Comparison of ENCODE assay signal across 9 cellular contexts in the genomic region with DNA sequence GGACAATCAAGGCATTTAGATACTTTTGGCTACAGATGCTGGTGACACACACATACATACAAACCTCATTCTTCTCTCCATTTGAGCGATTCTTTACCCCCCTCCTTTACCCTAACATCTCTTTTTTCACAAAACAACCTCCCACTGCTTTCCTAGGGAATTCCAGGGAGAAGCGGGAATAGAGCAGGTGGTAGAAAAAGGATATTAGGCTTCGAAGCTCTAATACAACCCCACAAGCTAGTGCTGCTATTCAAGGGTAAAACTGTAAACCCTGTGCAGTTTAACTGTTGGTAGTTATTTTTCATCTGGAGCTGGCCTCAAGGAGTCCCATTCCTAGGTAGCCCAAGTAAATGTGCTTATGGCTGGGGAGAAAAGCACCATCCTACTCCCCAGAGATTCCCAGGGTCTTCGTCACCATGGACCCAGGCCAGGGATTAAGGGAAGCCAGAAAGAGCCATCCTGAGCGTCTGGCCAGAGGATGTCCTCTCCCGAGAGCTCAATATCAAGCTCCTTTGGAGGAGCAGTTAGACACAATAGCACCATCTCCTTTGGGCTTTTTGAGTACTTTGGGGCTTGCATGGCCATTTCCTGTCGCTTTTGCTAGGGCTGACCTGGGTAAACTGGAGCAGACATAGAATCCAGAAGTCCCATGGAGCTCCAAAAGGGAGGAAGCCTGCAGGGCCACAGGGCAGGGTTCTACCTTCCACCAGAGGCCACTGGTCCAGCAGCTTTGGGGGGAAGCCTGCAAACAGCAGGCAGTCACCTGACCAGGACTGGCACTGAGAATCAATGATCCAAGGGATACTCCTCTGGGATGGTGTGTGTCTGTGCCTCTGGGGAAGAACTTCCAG. TPM values are rescaled to one million over a fixed set of nuclear protein-coding genes. Genes with fewer than 3 reads are reported as not detected.
DNase-seq lines count a peak whose midpoint lies in the region; ATAC-seq and TF ChIP-seq lines count a peak whose summit lies in the region.
"Had no signal": no experiment of that assay in that cellular context is flagged by ENCODE, and none has a peak within 500 bp of the region (broad histone marks: within the 10 kb centered on the region; RNA-seq: fewer than 3 reads in every experiment).

No MANE protein-coding gene starts in this region.

- no peak for TF ChIP-seq POLR2A in breast epithelium (IDR thresholded peaks at IDR 0.05)

- H3K27me3 ChIP-seq in heart right ventricle: no peaks in the 10 kb centered on the region
- no peaks in the 10 kb centered on the region for H3K27me3 ChIP-seq in breast epithelium
- no peaks in the 10 kb centered on the region for H3K27me3 ChIP-seq in mucosa of rectum (ENCODE audit: control insufficient read depth in 2 of 2, insufficient read depth in 2 of 2, low read length in 2 of 2)
- no peaks in the 10 kb centered on the region for H3K27me3 ChIP-seq in upper lobe of right lung
- H3K27me3 ChIP-seq: cardiac muscle cell had no signal

- H3K4me3 ChIP-seq in heart right ventricle (peak overlapping the region; percentile 6 to 74 (median 62)), breast epithelium (peak overlapping the region; percentile 62 to 87 (median 72)), mucosa of rectum (ENCODE audit: low read length in 2 of 2) (peak overlapping the region; percentile 86 to 100), upper lobe of right lung (peak overlapping the region; percentile 80)
- H3K4me3 ChIP-seq: cardiac muscle cell had no signal

- H3K9ac ChIP-seq in mucosa of rectum (ENCODE audit: low read depth in 1 of 2, low read length in 2 of 2): peak overlapping the region; percentile 29 to 87

- DNase-seq in heart right ventricle: no peak
- no peak for DNase-seq in cardiac septum (ENCODE audit: low spot score)
- peak in 1 of 2 donors; percentile 30 for DNase-seq in breast epithelium (ENCODE audit: low spot score in 2 of 2)
- no peak for DNase-seq in upper lobe of right lung
- no peak for DNase-seq in RKO (ENCODE audit: low spot score)
- DNase-seq in pons (ENCODE audit: low spot score): no peak

- ATAC-seq in heart right ventricle: no peak
- no peak for ATAC-seq in upper lobe of right lung
- no peak for ATAC-seq in GM21381 (IDR thresholded peaks at IDR 0.05; ENCODE audit: unreplicated experiment)

- WGBS in heart right ventricle, 2 donors: 52 to 59% methylated on average over 7 of the region's 7 CpGs

- H3K36me3 ChIP-seq in heart right ventricle (peaks cover 0 to 6% (median 0%) of the 10 kb centered on the region in 9 donors), breast epithelium (no peaks in the 10 kb centered on the region), mucosa of rectum (ENCODE audit: control insufficient read depth in 2 of 2, insufficient read depth in 2 of 2, low read length in 2 of 2) (peaks cover 0 to 2% of the 10 kb centered on the region in 2 donors), upper lobe of right lung (no peaks in the 10 kb centered on the region)
- H3K36me3 ChIP-seq: cardiac muscle cell had no signal

- H3K9me3 ChIP-seq in heart right ventricle: no peaks in the 10 kb centered on the region
- H3K9me3 ChIP-seq in breast epithelium: no peaks in the 10 kb centered on the region
- H3K9me3 ChIP-seq in mucosa of rectum (ENCODE audit: control insufficient read depth in 2 of 2, low read length in 2 of 2): no peaks in the 10 kb centered on the region
- no peaks in the 10 kb centered on the region for H3K9me3 ChIP-seq in upper lobe of right lung

- H3K27ac ChIP-seq in heart right ventricle: peak overlapping the region; percentile 41 to 92 (median 82)
- H3K27ac ChIP-seq in breast epithelium: peak overlapping the region; percentile 94 to 96
- peak overlapping the region; percentile 65 to 86 for H3K27ac ChIP-seq in mucosa of rectum (ENCODE audit: low read depth in 2 of 2, low read length in 2 of 2)
- peak overlapping the region; percentile 80 for H3K27ac ChIP-seq in upper lobe of right lung

- TF ChIP-seq CTCF in heart right ventricle (IDR thresholded peaks at IDR 0.05) (no peak), breast epithelium (IDR thresholded peaks at IDR 0.05) (no peak), upper lobe of right lung (IDR thresholded peaks at IDR 0.05) (no peak)

- intact Hi-C loops in heart right ventricle (cut with DNase I): loop anchor here in 9 of 10 donors (5.0 to 10.0 kb wide), 17 partner anchors 33 to 505 kb away; partner anchors contain the start of gene MTMR2 (in 3 of the 9)
- intact Hi-C loops in cardiac septum (cut with DNase I): loop anchor here (2.0 kb wide), 1 partner anchor 97 kb away; no protein-coding TSS in a partner anchor
- intact Hi-C loops in breast epithelium (cut with DNase I; ENCODE audit: low total_unique reads): loop anchor here (10.0 kb wide), 1 partner anchor 1785 kb away; no protein-coding TSS in a partner anchor
- intact Hi-C loops in upper lobe of right lung (cut with DNase I): no loop called here

- H3K4me1 ChIP-seq in heart right ventricle (peaks cover 3 to 73% (median 51%) of the 10 kb centered on the region in 9 donors), breast epithelium (peaks cover 0 to 3% of the 10 kb centered on the region in 2 donors), mucosa of rectum (ENCODE audit: control insufficient read depth in 2 of 2, insufficient read depth in 2 of 2, low read length in 2 of 2) (peaks cover 45 to 56% of the 10 kb centered on the region in 2 donors), upper lobe of right lung (peaks cover 60% of the 10 kb centered on the region)

RNA-seq across cellular contexts. Expression of gene MAML2, which starts 3.1 kb away (rescaled TPM):
- total RNA-seq in heart right ventricle: 1 to 10 TPM; 2.9 to 6.1 (median 4.5) TPM
- polyA plus RNA-seq in heart right ventricle: 1 to 10 TPM; 1.3 to 1.9 TPM
- total RNA-seq in cardiac septum: 4.8 TPM
- 10 to 100 TPM; 45.6 to 82.8 (median 68.2) TPM for total RNA-seq in breast epithelium
- 27.5 TPM for total RNA-seq in upper lobe of right lung

RNA-seq across cellular contexts. Expression of gene CCDC82, which starts 49.8 kb away (rescaled TPM):
- total RNA-seq in heart right ventricle: 10 to 100 TPM; 10.9 to 15.3 (median 13.1) TPM
- 10 to 100 TPM in 1 of 2 donors, 1 to 10 TPM in 1; 9.1 to 33.7 TPM for polyA plus RNA-seq in heart right ventricle
- 16.4 TPM for total RNA-seq in cardiac septum
- 10 to 100 TPM; 27.2 to 30.7 (median 29.5) TPM for total RNA-seq in breast epithelium
- 28.4 TPM for total RNA-seq in upper lobe of right lung

RNA-seq across cellular contexts. Expression of gene JRKL, which starts 49.9 kb away (rescaled TPM):
- total RNA-seq in heart right ventricle (1 to 10 TPM; 4.7 to 7.5 (median 6.1) TPM), cardiac septum (7.6 TPM), breast epithelium (10 to 100 TPM in 1 of 3 donors, 1 to 10 TPM in 2; 6.7 to 11.4 (median 9.2) TPM), upper lobe of right lung (9.8 TPM)
- polyA plus RNA-seq in heart right ventricle: 1 to 10 TPM; 3.4 to 3.9 TPM
